In genomic region chr14:97318380-97318779, GRCh38 we compare ENCODE assay signal across 33 cellular contexts.
"Had no signal": no experiment of that assay in that cellular context is flagged by ENCODE, and none has a peak within 500 bp of the region (broad histone marks: within the 10 kb centered on the region; RNA-seq: fewer than 3 reads in every experiment).

No MANE protein-coding gene starts in this region.

- H3K4me1 ChIP-seq: adrenal gland, body of pancreas, breast epithelium had no signal

- ATAC-seq: activated CD8-positive, alpha-beta T cell treated with anti-CD3 and anti-CD28 coated beads for 36 hours; activated naive CD4-positive, alpha-beta T cell treated with anti-CD3 and anti-CD28 coated beads, Interleukin-2, amount 50 U/mL, for 72 hours; activated T-cell treated with anti-CD3 and anti-CD28 coated beads, Interleukin-2, amount 50 U/mL, for 4 hours; activated T-cell treated with anti-CD3 and anti-CD28 coated beads, Interleukin-2, amount 50 U/mL, for 72 hours; activated T-helper 17 cell treated with anti-CD3 and anti-CD28 coated beads, Interleukin-2, amount 50 U/mL, for 72 hours; body of pancreas had no signal

- H3K27me3 ChIP-seq: adrenal gland, body of pancreas, brain microvascular endothelial cell, breast epithelium had no signal

- H3K4me3 ChIP-seq: adrenal gland, body of pancreas, breast epithelium had no signal

- DNase-seq: activated B cell treated with CpG ODN at 0.5 μM for 24 hours; activated CD4-positive, alpha-beta memory T cell treated with anti-CD3 and anti-CD28 coated beads for 36 hours; activated CD4-positive, alpha-beta T cell treated with anti-CD3 and anti-CD28 coated beads for 4 hours; activated CD4-positive, alpha-beta T cell treated with anti-CD3 and anti-CD28 coated beads, Interleukin-2, amount 10 ng/mL, durations not matched to agents 24 days and 14 days; activated CD4-positive, alpha-beta T cell treated with anti-CD3 and anti-CD28 coated beads, Interleukin-2, amount 50 U/mL, for 1 hour; activated CD4-positive, alpha-beta T cell treated with anti-CD3 and anti-CD28 coated beads, Interleukin-2, amount 50 U/mL, for 4 hours; activated CD4-positive, CD25-positive, alpha-beta regulatory T cell treated with anti-CD3 and anti-CD28 coated beads, Interleukin-2, amount 50 U/mL, for 72 hours; activated CD8-positive, alpha-beta memory T cell treated with anti-CD3 and anti-CD28 coated beads, Interleukin-2, amount 50 U/mL, for 4 hours; activated CD8-positive, alpha-beta T cell treated with anti-CD3 and anti-CD28 coated beads for 36 hours; activated effector memory CD4-positive, alpha-beta T cell treated with anti-CD3 and anti-CD28 coated beads, Interleukin-2, amount 50 U/mL, for 16 hours; activated gamma-delta T cell treated with Interleukin-2 at 50 U/mL for 16 hours; activated naive CD4-positive, alpha-beta T cell; activated naive CD4-positive, alpha-beta T cell treated with anti-CD3 and anti-CD28 coated beads for 36 hours; activated naive CD4-positive, alpha-beta T cell treated with anti-CD3 and anti-CD28 coated beads, Interleukin-2, amount 50 U/mL, for 16 hours; activated naive CD8-positive, alpha-beta T cell treated with anti-CD3 and anti-CD28 coated beads for 36 hours; activated T-cell treated with anti-CD3 and anti-CD28 coated beads for 4 hours; activated T-cell treated with anti-CD3 and anti-CD28 coated beads, Interleukin-2, amount 50 U/mL, for 1 hour; activated T-cell treated with anti-CD3 and anti-CD28 coated beads, Interleukin-2, amount 50 U/mL, for 4 hours; activated T-cell treated with anti-CD3 and anti-CD28 coated beads, Interleukin-2, amount 50 U/mL, for 72 hours; adrenal gland; amniotic stem cell; aorta; body of pancreas; brain microvascular endothelial cell; central memory CD4-positive, alpha-beta T cell; T-helper 2 cell; T-helper 9 cell had no signal

- FAIRE-seq: astrocyte, TTC549 had no signal

- H3K36me3 ChIP-seq: adrenal gland, brain microvascular endothelial cell, breast epithelium had no signal

- H3K27ac ChIP-seq: adrenal gland, body of pancreas, brain microvascular endothelial cell, breast epithelium, VCaP had no signal

- H3K9me3 ChIP-seq: adrenal gland, body of pancreas had no signal
